Comparison of ENCODE assay signal across 29 cellular contexts in the genomic region with DNA sequence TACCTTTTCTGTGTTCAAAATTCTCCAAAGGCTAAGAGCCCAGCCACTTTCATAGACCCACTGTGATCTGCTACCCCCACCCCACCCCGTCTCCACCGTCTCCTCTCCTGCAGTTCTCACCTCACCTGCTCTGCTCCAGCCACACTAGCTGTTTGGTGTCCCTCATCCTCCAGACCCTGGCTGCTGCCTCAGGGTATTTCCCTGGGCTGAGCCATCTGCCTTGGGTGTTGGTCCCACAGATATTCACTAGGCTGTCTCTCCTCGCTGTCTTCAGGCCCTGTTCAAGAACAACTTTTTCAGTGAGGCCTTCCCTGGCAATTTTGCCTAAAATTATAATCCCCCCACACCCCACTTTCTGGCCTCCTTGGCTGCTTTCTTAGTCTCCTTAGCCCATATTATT. TPM values are rescaled to one million over a fixed set of nuclear protein-coding genes. Genes with fewer than 3 reads are reported as not detected.
DNase-seq lines count a peak whose midpoint lies in the region; ATAC-seq lines count a peak whose summit lies in the region.
"Had no signal": no experiment of that assay in that cellular context is flagged by ENCODE, and none has a peak within 500 bp of the region (broad histone marks: within the 10 kb centered on the region; RNA-seq: fewer than 3 reads in every experiment).

No MANE protein-coding gene starts in this region.

- no peak overlapping the region for H4K12ac ChIP-seq in trophoblast cell (ENCODE audit: low read depth, low read length)

- H3K27me3 ChIP-seq in trophoblast cell (ENCODE audit: insufficient read depth, low read length): no peaks in the 10 kb centered on the region
- H3K27me3 ChIP-seq: BE2C; BLaER1; BLaER1 treated with 17β-estradiol and CSF1 and Interleukin-3, amounts not matched to agents 10 nM and 100 nM had no signal

- no peaks in the 10 kb centered on the region for H3K79me2 ChIP-seq in trophoblast cell (ENCODE audit: control insufficient read depth, insufficient read depth, low read length, poor library complexity)

- H3K4me3 ChIP-seq in trophoblast cell (ENCODE audit: low read depth, low read length): peak overlapping the region; percentile 53
- H3K4me3 ChIP-seq: A549; BLaER1; BLaER1 treated with 17β-estradiol and CSF1 and Interleukin-3, amounts not matched to agents 10 nM and 100 nM had no signal

- H3K18ac ChIP-seq in trophoblast cell (ENCODE audit: low read length): no peak overlapping the region

- no peak overlapping the region for H2BK12ac ChIP-seq in trophoblast cell (ENCODE audit: low read length)

- peak; percentile 52 to 66 for DNase-seq in trophoblast cell
- DNase-seq: 8988T; ACHN; AML-193; BE2C; C1 segment of cervical spinal cord; Caco-2; Calu3; CD4-positive, alpha-beta memory T cell; CD4-positive, alpha-beta T cell; CD4-positive, CD25-positive, alpha-beta regulatory T cell; CD8-positive, alpha-beta memory T cell; CD8-positive, alpha-beta T cell; COR-L47; DMS 273 treated with DMSO at 0.1 percent for 48 hours; DMS153; DMS53; DMS79; DMS79 treated with DMSO at 0.1 percent for 48 hours; DND-41; EL had no signal

- H3K4me1 ChIP-seq in trophoblast cell (ENCODE audit: control insufficient read depth in 1 of 2, insufficient read depth in 2 of 2, low read length in 2 of 2): no peaks in the 10 kb centered on the region
- H3K4me1 ChIP-seq: A549; BE2C; BLaER1; BLaER1 treated with 17β-estradiol and CSF1 and Interleukin-3, amounts not matched to agents 10 nM and 100 nM; Caco-2 had no signal

- no peak overlapping the region for H2AFZ ChIP-seq in trophoblast cell (ENCODE audit: insufficient read depth, low read length, poor library complexity)

- H3K4me2 ChIP-seq in trophoblast cell (ENCODE audit: low read length): no peak overlapping the region
- H3K4me2 ChIP-seq: A549; BLaER1; BLaER1 treated with 17β-estradiol and CSF1 and Interleukin-3, amounts not matched to agents 10 nM and 100 nM had no signal

- H3K79me1 ChIP-seq in trophoblast cell (ENCODE audit: low read length): no peaks in the 10 kb centered on the region

- no peak overlapping the region for H3K14ac ChIP-seq in trophoblast cell (ENCODE audit: low read length)

- peak overlapping the region; percentile 21 for H3K9ac ChIP-seq in trophoblast cell (ENCODE audit: low read length)
- H3K9ac ChIP-seq: BLaER1; BLaER1 treated with 17β-estradiol and CSF1 and Interleukin-3, amounts not matched to agents 10 nM and 100 nM had no signal

- H3K36me3 ChIP-seq in trophoblast cell (ENCODE audit: control insufficient read depth in 1 of 2, insufficient read depth in 2 of 2, low read length in 2 of 2): no peaks in the 10 kb centered on the region
- H3K36me3 ChIP-seq: BE2C; BLaER1; BLaER1 treated with 17β-estradiol and CSF1 and Interleukin-3, amounts not matched to agents 10 nM and 100 nM had no signal

- no peak overlapping the region for H4K91ac ChIP-seq in trophoblast cell (ENCODE audit: low read depth, low read length)

- no peak overlapping the region for H2BK5ac ChIP-seq in trophoblast cell (ENCODE audit: low read depth, low read length, poor library complexity)

- no CpG with 5 or more reads among the region's 3 CpGs for WGBS in trophoblast cell (ENCODE audit: extremely low coverage, insufficient coverage, insufficient read length)

- no peak overlapping the region for H2AK5ac ChIP-seq in trophoblast cell (ENCODE audit: low read length)

- H4K8ac ChIP-seq in trophoblast cell (ENCODE audit: low read depth, low read length): no peak overlapping the region

- H3K23ac ChIP-seq in trophoblast cell (ENCODE audit: low read length): no peak overlapping the region

- H2BK120ac ChIP-seq in trophoblast cell (ENCODE audit: insufficient read depth, low read length, poor library complexity): no peak overlapping the region

- H3K27ac ChIP-seq in trophoblast cell (ENCODE audit: low read depth, low read length): no peak overlapping the region
- H3K27ac ChIP-seq: 22Rv1; A549; BLaER1; BLaER1 treated with 17β-estradiol and CSF1 and Interleukin-3, amounts not matched to agents 10 nM and 100 nM; C4-2B had no signal

- no peak overlapping the region for H3K4ac ChIP-seq in trophoblast cell (ENCODE audit: low read depth, low read length)

- H3K9me3 ChIP-seq in trophoblast cell (ENCODE audit: insufficient read depth, low read depth, low read length): no peaks in the 10 kb centered on the region
- H3K9me3 ChIP-seq: A549; BE2C; BLaER1; BLaER1 treated with 17β-estradiol and CSF1 and Interleukin-3, amounts not matched to agents 10 nM and 100 nM; Caco-2 had no signal

- ATAC-seq in GM18861 (IDR thresholded peaks at IDR 0.05; ENCODE audit: unreplicated experiment): no peak
- ATAC-seq: A549; CD8-positive, alpha-beta T cell had no signal

RNA-seq across cellular contexts. Expression of a gene that starts 31.8 kb away (rescaled TPM):
- polyA plus RNA-seq in trophoblast cell (2013): 5.7 and 7.0 TPM in 2 replicates
- polyA plus RNA-seq: AG04450, BJ had no signal
